27 cellular contexts compared by ENCODE assay signal in the genomic region with DNA sequence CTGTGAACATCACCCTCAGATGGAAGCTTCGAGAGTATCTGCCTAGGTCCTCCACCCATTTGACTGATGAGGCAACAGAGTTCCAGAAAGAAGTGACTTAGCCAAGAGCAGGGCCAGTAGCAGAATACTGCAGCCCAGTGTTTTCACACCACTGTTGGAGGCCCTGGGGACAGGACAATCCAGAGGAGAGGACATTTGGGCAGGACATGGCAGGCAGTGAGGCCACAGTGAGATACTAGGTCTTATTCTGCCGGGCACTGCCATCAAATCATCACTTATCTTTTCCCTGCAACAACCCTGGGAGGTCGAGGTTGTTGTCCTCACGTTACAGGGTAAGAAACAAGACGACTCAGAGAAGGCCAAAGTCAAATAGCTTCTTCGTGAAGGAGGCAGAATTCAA. TPM values are rescaled to one million over a fixed set of nuclear protein-coding genes. Genes with fewer than 3 reads are reported as not detected.
"Had no signal": no experiment of that assay in that cellular context is flagged by ENCODE, and none has a peak within 500 bp of the region (broad histone marks: within the 10 kb centered on the region; RNA-seq: fewer than 3 reads in every experiment).

No MANE protein-coding gene starts in this region.

- H3K27ac ChIP-seq: adrenal gland, ascending aorta, brain microvascular endothelial cell, coronary artery, heart left ventricle, left lung, neutrophil, pancreas, SJCRH30, stomach, transverse colon, VCaP had no signal

- H3K4me1 ChIP-seq: pancreas had no signal

- H3K4me3 Mint-ChIP-seq: activated naive CD8-positive, alpha-beta T cell; naive thymus-derived CD4-positive, alpha-beta T cell; stimulated activated memory B cell treated with anti-CD40 and anti-IgM and Interleukin-4, amounts not matched to agents 10 μg/mL and 1 μg/mL and 100 μg/mL, for 72 hours; T-cell; T-helper 2 cell treated with Interferon-gamma antibody and Interleukin-4, amounts not matched to agents 5 μg/mL and 100 μg/mL, for 36 hours had no signal

- H3K4me3 ChIP-seq: adrenal gland, ascending aorta, coronary artery, heart left ventricle, left lung, lung, pancreas, SJCRH30, stomach, transverse colon had no signal

- H3K36me3 Mint-ChIP-seq: activated naive CD8-positive, alpha-beta T cell; naive thymus-derived CD4-positive, alpha-beta T cell; stimulated activated memory B cell treated with anti-CD40 and anti-IgM and Interleukin-4, amounts not matched to agents 10 μg/mL and 1 μg/mL and 100 μg/mL, for 72 hours; T-cell had no signal

- H3K27ac Mint-ChIP-seq: activated naive CD8-positive, alpha-beta T cell; naive thymus-derived CD4-positive, alpha-beta T cell; stimulated activated memory B cell treated with anti-CD40 and anti-IgM and Interleukin-4, amounts not matched to agents 10 μg/mL and 1 μg/mL and 100 μg/mL, for 72 hours; T-cell; T-helper 2 cell treated with Interferon-gamma antibody and Interleukin-4, amounts not matched to agents 5 μg/mL and 100 μg/mL, for 36 hours had no signal

- ATAC-seq: heart left ventricle; left lung; naive thymus-derived CD4-positive, alpha-beta T cell; pancreas; right cardiac atrium; stimulated activated memory B cell treated with anti-CD40 and anti-IgM and Interleukin-4, amounts not matched to agents 10 μg/mL and 1 μg/mL and 100 μg/mL, for 72 hours; T-cell had no signal

- H3K27me3 ChIP-seq: adrenal gland, ascending aorta, brain microvascular endothelial cell, pancreas, SJCRH30, stomach, transverse colon had no signal

- H3K9me3 Mint-ChIP-seq: naive thymus-derived CD4-positive, alpha-beta T cell; stimulated activated memory B cell treated with anti-CD40 and anti-IgM and Interleukin-4, amounts not matched to agents 10 μg/mL and 1 μg/mL and 100 μg/mL, for 72 hours; T-cell; T-helper 2 cell treated with Interferon-gamma antibody and Interleukin-4, amounts not matched to agents 5 μg/mL and 100 μg/mL, for 36 hours had no signal

- DNase-seq: activated CD4-positive, alpha-beta T cell treated with anti-CD3 and anti-CD28 coated beads, Interleukin-2, amount 50 U/mL, for 1 hour; activated CD4-positive, CD25-positive, alpha-beta regulatory T cell treated with anti-CD3 and anti-CD28 coated beads, Interleukin-2, amount 50 U/mL, for 72 hours; activated naive CD4-positive, alpha-beta T cell; activated T-cell treated with anti-CD3 and anti-CD28 coated beads for 4 hours; brain microvascular endothelial cell; central memory CD4-positive, alpha-beta T cell; kidney; left lung; naive thymus-derived CD4-positive, alpha-beta T cell; right cardiac atrium; stimulated activated CD4-positive, alpha-beta T cell treated with anti-CD3 and anti-CD28 coated beads, Interleukin-1b, Interleukin-23, amount 100 ng/mL, for 48 hours; stomach; T-cell; transverse colon had no signal

- H3K36me3 ChIP-seq: adrenal gland, ascending aorta, brain microvascular endothelial cell, heart left ventricle, left lung, neutrophil, pancreas, SJCRH30, stomach, transverse colon had no signal

- H3K9me3 ChIP-seq: adrenal gland, ascending aorta, heart left ventricle, left lung, neutrophil, pancreas, SJCRH30, stomach, transverse colon had no signal

RNA-seq across cellular contexts. Expression of a gene that starts 5.5 kb away (rescaled TPM):
- total RNA-seq: fibroblast of villous mesenchyme had no signal
- polyA plus RNA-seq: naive thymus-derived CD4-positive, alpha-beta T cell had no signal
